1 cellular context compared by ENCODE assay signal in the genomic region with DNA sequence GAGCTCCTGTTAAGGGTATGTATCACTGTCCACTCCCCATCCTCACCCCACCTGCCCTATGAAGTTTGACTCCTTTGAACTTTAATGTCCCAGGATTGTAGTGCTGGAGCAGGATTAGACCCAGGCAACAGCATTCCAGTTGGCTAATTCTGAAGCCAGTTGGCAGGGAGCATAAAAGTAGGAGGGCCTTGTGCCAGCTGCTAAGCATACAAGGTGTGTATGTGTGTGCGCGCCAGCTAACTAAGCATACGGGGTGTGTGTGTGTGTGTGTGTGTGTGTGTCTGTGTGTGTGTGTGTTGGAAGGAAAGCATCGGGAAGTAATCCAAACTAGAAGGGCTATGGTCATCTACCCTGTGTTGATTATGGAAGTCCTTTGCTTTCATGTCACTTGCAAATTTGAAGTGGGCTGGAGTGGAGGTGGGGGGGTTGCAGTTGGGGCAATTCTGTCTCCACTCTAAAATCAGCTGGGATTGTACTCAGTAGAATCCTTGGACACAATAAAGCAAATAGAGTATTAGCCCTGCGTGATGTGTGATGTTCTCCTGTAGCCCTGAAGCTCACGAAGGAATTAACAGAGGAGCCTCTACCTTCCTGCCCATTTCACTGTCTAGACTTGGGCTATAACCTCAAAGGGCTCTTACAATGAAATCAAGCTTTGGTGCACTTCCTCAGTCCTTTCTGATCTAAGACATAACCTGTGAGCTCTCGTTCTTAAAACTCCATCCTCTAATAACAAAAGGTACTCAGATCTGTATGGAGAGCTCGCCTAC.
TF ChIP-seq lines count a peak whose summit lies in the region.

No MANE protein-coding gene starts in this region.

TF ChIP-seq in H1, 55 proteins besides CTCF, POLR2A, EP300 and RAD21 (continued from another document):
- TF ChIP-seq, protein P1, sequence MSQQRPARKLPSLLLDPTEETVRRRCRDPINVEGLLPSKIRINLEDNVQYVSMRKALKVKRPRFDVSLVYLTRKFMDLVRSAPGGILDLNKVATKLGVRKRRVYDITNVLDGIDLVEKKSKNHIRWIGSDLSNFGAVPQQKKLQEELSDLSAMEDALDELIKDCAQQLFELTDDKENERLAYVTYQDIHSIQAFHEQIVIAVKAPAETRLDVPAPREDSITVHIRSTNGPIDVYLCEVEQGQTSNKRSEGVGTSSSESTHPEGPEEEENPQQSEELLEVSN (IDR thresholded peaks at IDR 0.05) = no peak
- TF ChIP-seq POLR2AphosphoS5 (IDR thresholded peaks at IDR 0.05; ENCODE audit: low read depth, low read length) = peak; percentile 75
- no peak for TF ChIP-seq CHD1 (IDR thresholded peaks at IDR 0.05; ENCODE audit: low read depth, low read length)
TF ChIP-seq in H1: peak in this region for 1.
